18 cellular contexts compared by ENCODE assay signal in the genomic region with DNA sequence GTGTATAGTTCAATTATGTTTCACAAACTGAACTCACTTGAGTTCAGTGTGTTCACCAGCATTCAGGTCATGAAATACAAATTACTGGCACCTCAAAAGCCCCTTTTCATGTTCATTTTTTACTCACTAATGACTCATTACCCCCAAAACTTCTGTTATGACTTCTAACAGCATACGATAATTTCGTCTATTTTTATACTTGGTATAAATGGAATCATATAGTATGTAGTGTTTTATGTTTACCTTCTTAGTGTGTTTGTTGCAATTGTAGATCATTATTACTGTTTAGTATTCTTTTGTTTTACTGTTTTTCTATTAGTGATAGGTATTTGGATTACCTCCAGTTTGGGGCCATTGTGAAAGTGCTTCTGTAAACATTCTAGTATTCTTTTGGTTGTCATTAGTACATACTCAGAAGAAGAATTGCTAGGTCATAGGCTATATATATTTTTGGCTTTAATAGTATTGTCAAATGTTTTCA. TPM values are rescaled to one million over a fixed set of nuclear protein-coding genes. Genes with fewer than 3 reads are reported as not detected.
DNase-seq lines count a peak whose midpoint lies in the region; ATAC-seq, FAIRE-seq and TF ChIP-seq lines count a peak whose summit lies in the region.
"Had no signal": no experiment of that assay in that cellular context is flagged by ENCODE, and none has a peak within 500 bp of the region (broad histone marks: within the 10 kb centered on the region; RNA-seq: fewer than 3 reads in every experiment).

No MANE protein-coding gene starts in this region.

- DNase-seq in activated T-helper 2 cell treated with anti-CD3 and anti-CD28 coated beads, Interferon-gamma antibody, Interleukin-2, Interleukin-4, amounts not matched to agents 10 μg/mL and 5 μg/mL and 100 μg/mL, durations not matched to agents 14 hours and 24 hours and 36 hours (ENCODE audit: low spot score), result no peak
- DNase-seq in posterior vena cava (ENCODE audit: low spot score), result no peak
- DNase-seq in D721Med (ENCODE audit: insufficient read length, low spot score), result no peak
- no peak for DNase-seq in HT-29 (ENCODE audit: low spot score)
- DNase-seq in substantia nigra (lab: John Stamatoyannopoulos, UW), result no peak
- DNase-seq: activated effector memory CD4-positive, alpha-beta T cell treated with Interleukin-2 at 50 U/mL for 16 hours; NCI-H1417 treated with DMSO at 0.1 percent for 48 hours; NCI-H748 treated with DMSO at 0.1 percent for 48 hours; tibial artery had no signal

- no peak for TF ChIP-seq CTCF in D721Med (IDR thresholded peaks at IDR 0.05; ENCODE audit: insufficient read depth, missing control alignments)

- FAIRE-seq in D721Med (lab: Jason Lieb, UNC), result no peak
- FAIRE-seq: endometrium had no signal

- H3K4me3 Mint-ChIP-seq in activated T-helper 2 cell treated with anti-CD3 and anti-CD28 coated beads, Interferon-gamma antibody, Interleukin-2, Interleukin-4, amounts not matched to agents 10 μg/mL and 5 μg/mL and 100 μg/mL, durations not matched to agents 14 hours and 24 hours and 36 hours (ENCODE audit: low read depth), result no peak overlapping the region
- H3K4me3 Mint-ChIP-seq: CD14-positive monocyte, neural progenitor cell had no signal

- peaks cover 9% of the 10 kb centered on the region for H3K9me3 Mint-ChIP-seq in activated T-helper 2 cell treated with anti-CD3 and anti-CD28 coated beads, Interferon-gamma antibody, Interleukin-2, Interleukin-4, amounts not matched to agents 10 μg/mL and 5 μg/mL and 100 μg/mL, durations not matched to agents 14 hours and 24 hours and 36 hours
- H3K9me3 Mint-ChIP-seq: neural progenitor cell had no signal

- peak overlapping the region; percentile 50 for H3K27ac Mint-ChIP-seq in activated T-helper 2 cell treated with anti-CD3 and anti-CD28 coated beads, Interferon-gamma antibody, Interleukin-2, Interleukin-4, amounts not matched to agents 10 μg/mL and 5 μg/mL and 100 μg/mL, durations not matched to agents 14 hours and 24 hours and 36 hours
- H3K27ac Mint-ChIP-seq: CD14-positive monocyte, neural progenitor cell had no signal

- peaks cover 32% of the 10 kb centered on the region for H3K4me1 Mint-ChIP-seq in activated T-helper 2 cell treated with anti-CD3 and anti-CD28 coated beads, Interferon-gamma antibody, Interleukin-2, Interleukin-4, amounts not matched to agents 10 μg/mL and 5 μg/mL and 100 μg/mL, durations not matched to agents 14 hours and 24 hours and 36 hours (ENCODE audit: low read depth)
- H3K4me1 Mint-ChIP-seq: neural progenitor cell had no signal

- ATAC-seq in GM18519 (IDR thresholded peaks at IDR 0.05; ENCODE audit: low FRiP score, unreplicated experiment) (peak; percentile 68), GM19395 (IDR thresholded peaks at IDR 0.05; ENCODE audit: unreplicated experiment) (peak; percentile 74), HG02938 (IDR thresholded peaks at IDR 0.05; ENCODE audit: unreplicated experiment) (peak; percentile 79)

- no peak overlapping the region for H3K27ac ChIP-seq in substantia nigra (ENCODE audit: low read depth, low read length, poor library complexity, severe bottlenecking)
- H3K27ac ChIP-seq: neural progenitor cell, SJSA1, tibial artery had no signal

- peaks cover 35% of the 10 kb centered on the region for H3K36me3 Mint-ChIP-seq in activated T-helper 2 cell treated with anti-CD3 and anti-CD28 coated beads, Interferon-gamma antibody, Interleukin-2, Interleukin-4, amounts not matched to agents 10 μg/mL and 5 μg/mL and 100 μg/mL, durations not matched to agents 14 hours and 24 hours and 36 hours (ENCODE audit: low read depth)
- H3K36me3 Mint-ChIP-seq: CD14-positive monocyte, neural progenitor cell had no signal

- peaks cover 3% of the 10 kb centered on the region for H3K27me3 Mint-ChIP-seq in activated T-helper 2 cell treated with anti-CD3 and anti-CD28 coated beads, Interferon-gamma antibody, Interleukin-2, Interleukin-4, amounts not matched to agents 10 μg/mL and 5 μg/mL and 100 μg/mL, durations not matched to agents 14 hours and 24 hours and 36 hours (ENCODE audit: low read depth)

- intact Hi-C loops in activated T-helper 2 cell treated with anti-CD3 and anti-CD28 coated beads, Interferon-gamma antibody, Interleukin-2, Interleukin-4, amounts not matched to agents 10 μg/mL and 5 μg/mL and 100 μg/mL, durations not matched to agents 14 hours and 24 hours and 36 hours (cut with micrococcal nuclease), result loop anchor here (1.0 kb wide), 1 partner anchor 8 kb away; no protein-coding TSS in a partner anchor
- intact Hi-C loops in posterior vena cava (cut with DNase I), result no loop called here

RNA-seq across cellular contexts. Expression of gene DDX4, which starts 33.4 kb away (rescaled TPM):
- 0.09 TPM in 1 of 2 replicates, not detected in the other for total RNA-seq in activated T-helper 2 cell treated with anti-CD3 and anti-CD28 coated beads, Interferon-gamma antibody, Interleukin-2, Interleukin-4, amounts not matched to agents 10 μg/mL and 5 μg/mL and 100 μg/mL, durations not matched to agents 14 hours and 24 hours and 36 hours
- total RNA-seq in posterior vena cava, result not detected
- total RNA-seq in HT-29 (2014; rRNA removed; shearing (Covaris generic)), result not detected in 2 replicates
- total RNA-seq: Daoy, liver, SJSA1 had no signal

RNA-seq across cellular contexts. Expression of gene SLC38A9, which starts 59.1 kb away (rescaled TPM):
- total RNA-seq in activated T-helper 2 cell treated with anti-CD3 and anti-CD28 coated beads, Interferon-gamma antibody, Interleukin-2, Interleukin-4, amounts not matched to agents 10 μg/mL and 5 μg/mL and 100 μg/mL, durations not matched to agents 14 hours and 24 hours and 36 hours, result 19.3 and 22.2 TPM in 2 replicates
- 10 to 100 TPM; 15.2 to 16.4 TPM for total RNA-seq in posterior vena cava
- 7.4 and 10.7 TPM in 2 replicates for total RNA-seq in HT-29 (2014; rRNA removed; shearing (Covaris generic))
